In the genomic region with DNA sequence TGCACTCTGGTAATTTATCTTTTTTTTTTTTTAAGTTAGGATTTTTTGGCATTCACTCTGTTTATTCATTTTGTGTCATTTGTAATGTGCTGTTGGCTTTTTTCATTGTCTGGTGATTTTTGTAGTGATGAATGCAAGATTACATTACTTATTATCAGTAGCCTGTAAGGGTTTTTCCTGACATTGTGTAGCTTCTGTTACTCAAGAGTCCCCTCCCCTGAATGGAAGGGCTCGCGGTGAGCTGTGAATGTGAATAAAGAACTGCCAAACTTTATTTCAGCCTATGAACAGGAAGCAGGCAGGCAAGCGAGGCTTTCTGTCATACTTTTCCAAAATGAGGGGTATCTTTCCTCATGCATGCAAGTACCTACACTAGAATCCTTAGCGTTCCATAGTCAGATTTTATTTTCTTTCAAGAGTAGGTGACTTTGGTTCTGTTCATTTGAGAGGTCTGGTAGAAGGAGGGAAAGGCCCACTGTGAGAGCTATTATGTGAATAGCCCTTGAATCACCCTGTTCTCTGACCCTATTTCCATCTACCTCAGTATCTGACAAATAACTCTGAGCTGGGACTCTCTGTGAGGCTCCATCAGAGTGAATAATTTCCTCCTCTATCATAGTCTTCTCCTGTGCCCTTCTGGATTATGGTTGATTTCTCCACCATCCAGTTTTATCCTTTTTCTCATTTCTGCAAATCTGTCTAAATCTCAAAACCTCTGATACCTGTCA, we compare ENCODE assay signal across 17 cellular contexts.
"Had no signal": no experiment of that assay in that cellular context is flagged by ENCODE, and none has a peak within 500 bp of the region (broad histone marks: within the 10 kb centered on the region; RNA-seq: fewer than 3 reads in every experiment).

No MANE protein-coding gene starts in this region.

- H3K27ac Mint-ChIP-seq: activated naive CD4-positive, alpha-beta T cell treated with anti-CD3 and anti-CD28 coated beads, Interleukin-2, amount 10 ng/mL, durations not matched to agents 7 days and 5 days; stimulated activated memory B cell treated with anti-CD40 and anti-IgM and Interleukin-4, amounts not matched to agents 10 μg/mL and 1 μg/mL and 100 μg/mL, for 72 hours had no signal

- H3K27me3 ChIP-seq: ascending aorta, gastroesophageal sphincter, neutrophil, tibial nerve, vagina had no signal

- H3K27me3 Mint-ChIP-seq: activated naive CD4-positive, alpha-beta T cell treated with anti-CD3 and anti-CD28 coated beads, Interleukin-2, amount 10 ng/mL, durations not matched to agents 7 days and 5 days; naive B cell; stimulated activated memory B cell treated with anti-CD40 and anti-IgM and Interleukin-4, amounts not matched to agents 10 μg/mL and 1 μg/mL and 100 μg/mL, for 72 hours had no signal

- DNase-seq: activated CD4-positive, alpha-beta T cell treated with anti-CD3 and anti-CD28 coated beads for 1 hour; activated CD4-positive, alpha-beta T cell treated with anti-CD3 and anti-CD28 coated beads, Interleukin-2, amount 50 U/mL, for 4 hours; activated naive CD4-positive, alpha-beta T cell treated with anti-CD3 and anti-CD28 coated beads, Interleukin-2, amount 10 ng/mL, durations not matched to agents 7 days and 5 days; central memory CD4-positive, alpha-beta T cell; cortex of kidney; effector CD8-positive, alpha-beta T cell; naive B cell; stimulated activated CD4-positive, alpha-beta T cell treated with anti-CD3 and anti-CD28 coated beads, Interleukin-12 subunit alpha, Interleukin-12 subunit beta, amount 100 ng/mL, for 4 hours; T-helper 9 cell had no signal

- ATAC-seq: gastroesophageal sphincter; stimulated activated memory B cell treated with anti-CD40 and anti-IgM and Interleukin-4, amounts not matched to agents 10 μg/mL and 1 μg/mL and 100 μg/mL, for 72 hours had no signal

- H3K4me3 ChIP-seq: ascending aorta, gastroesophageal sphincter, tibial nerve, vagina had no signal

- H3K9me3 ChIP-seq: ascending aorta, gastroesophageal sphincter, neutrophil, tibial nerve, vagina had no signal

- H2AFZ ChIP-seq: parathyroid adenoma had no signal

- H3K79me2 ChIP-seq: parathyroid adenoma had no signal

- H3K27ac ChIP-seq: ascending aorta, epithelial cell of prostate, gastroesophageal sphincter, neutrophil, parathyroid adenoma, tibial nerve, vagina had no signal

- H3K4me3 Mint-ChIP-seq: activated naive CD4-positive, alpha-beta T cell treated with anti-CD3 and anti-CD28 coated beads, Interleukin-2, amount 10 ng/mL, durations not matched to agents 7 days and 5 days; naive B cell; stimulated activated memory B cell treated with anti-CD40 and anti-IgM and Interleukin-4, amounts not matched to agents 10 μg/mL and 1 μg/mL and 100 μg/mL, for 72 hours had no signal

- H3K4me1 ChIP-seq: ascending aorta, parathyroid adenoma, vagina had no signal

- H3K4me1 Mint-ChIP-seq: naive B cell had no signal

- H3K9ac ChIP-seq: parathyroid adenoma had no signal

- H3K9me3 Mint-ChIP-seq: activated naive CD4-positive, alpha-beta T cell treated with anti-CD3 and anti-CD28 coated beads, Interleukin-2, amount 10 ng/mL, durations not matched to agents 7 days and 5 days; naive B cell; stimulated activated memory B cell treated with anti-CD40 and anti-IgM and Interleukin-4, amounts not matched to agents 10 μg/mL and 1 μg/mL and 100 μg/mL, for 72 hours had no signal
